Comparison of ENCODE assay signal across 1 cellular context in genomic region chr4:102501176-102501634, GRCh38.
TF ChIP-seq lines count a peak whose summit lies in the region.

Gene NFKB1, plus strand, starts transcription at chr4:102501359. Its CDS starts 24,160 bp downstream, at chr4:102525519.

TF ChIP-seq in K562, 482 proteins besides CTCF, POLR2A, EP300 and RAD21 (continued from another document and continues in another):
- TF ChIP-seq, protein P1, sequence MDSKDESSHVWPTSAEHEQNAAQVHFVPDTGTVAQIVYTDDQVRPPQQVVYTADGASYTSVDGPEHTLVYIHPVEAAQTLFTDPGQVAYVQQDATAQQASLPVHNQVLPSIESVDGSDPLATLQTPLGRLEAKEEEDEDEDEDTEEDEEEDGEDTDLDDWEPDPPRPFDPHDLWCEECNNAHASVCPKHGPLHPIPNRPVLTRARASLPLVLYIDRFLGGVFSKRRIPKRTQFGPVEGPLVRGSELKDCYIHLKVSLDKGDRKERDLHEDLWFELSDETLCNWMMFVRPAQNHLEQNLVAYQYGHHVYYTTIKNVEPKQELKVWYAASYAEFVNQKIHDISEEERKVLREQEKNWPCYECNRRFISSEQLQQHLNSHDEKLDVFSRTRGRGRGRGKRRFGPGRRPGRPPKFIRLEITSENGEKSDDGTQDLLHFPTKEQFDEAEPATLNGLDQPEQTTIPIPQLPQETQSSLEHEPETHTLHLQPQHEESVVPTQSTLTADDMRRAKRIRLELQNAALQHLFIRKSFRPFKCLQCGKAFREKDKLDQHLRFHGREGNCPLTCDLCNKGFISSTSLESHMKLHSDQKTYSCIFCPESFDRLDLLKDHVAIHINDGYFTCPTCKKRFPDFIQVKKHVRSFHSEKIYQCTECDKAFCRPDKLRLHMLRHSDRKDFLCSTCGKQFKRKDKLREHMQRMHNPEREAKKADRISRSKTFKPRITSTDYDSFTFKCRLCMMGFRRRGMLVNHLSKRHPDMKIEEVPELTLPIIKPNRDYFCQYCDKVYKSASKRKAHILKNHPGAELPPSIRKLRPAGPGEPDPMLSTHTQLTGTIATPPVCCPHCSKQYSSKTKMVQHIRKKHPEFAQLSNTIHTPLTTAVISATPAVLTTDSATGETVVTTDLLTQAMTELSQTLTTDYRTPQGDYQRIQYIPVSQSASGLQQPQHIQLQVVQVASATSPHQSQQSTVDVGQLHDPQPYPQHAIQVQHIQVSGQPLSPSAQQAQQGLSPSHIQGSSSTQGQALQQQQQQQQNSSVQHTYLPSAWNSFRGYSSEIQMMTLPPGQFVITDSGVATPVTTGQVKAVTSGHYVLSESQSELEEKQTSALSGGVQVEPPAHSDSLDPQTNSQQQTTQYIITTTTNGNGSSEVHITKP (IDR thresholded peaks at IDR 0.05; ENCODE audit: partially characterized antibody): no peak
- TF ChIP-seq CHD1 (IDR thresholded peaks at IDR 0.05; ENCODE audit: low read length) (peak; percentile 28), GABPA (tag; conservative IDR thresholded peaks at IDR 0.05; ENCODE audit: low read depth) (peak; percentile 77), ZNF239 (CRISPR knock-in tag; IDR thresholded peaks at IDR 0.05) (no peak), ZZZ3 (IDR thresholded peaks at IDR 0.05) (no peak), BMI1 (IDR thresholded peaks at IDR 0.05; ENCODE audit: low read length) (no peak), U2AF1 (optimal IDR thresholded peaks at IDR 0.05; ENCODE audit: low read depth, low read length) (no peak), SOX6 (IDR thresholded peaks at IDR 0.05) (no peak), CSDE1 (IDR thresholded peaks at IDR 0.05) (no peak), ZNF668 (CRISPR knock-in tag; IDR thresholded peaks at IDR 0.05) (no peak), CBX3 (IDR thresholded peaks at IDR 0.05; ENCODE audit: borderline replicate concordance in 1 of 2, low read length in 2 of 2) (no peak), SMC3 (conservative IDR thresholded peaks at IDR 0.05; ENCODE audit: insufficient read depth, low read depth, low read length) (no peak), TAF1 (IDR thresholded peaks at IDR 0.05; ENCODE audit: control insufficient read depth, extremely low read depth, insufficient read depth, low read length, severe bottlenecking) (peak; percentile 1), GATAD2A (IDR thresholded peaks at IDR 0.05) (no peak), FUS (optimal IDR thresholded peaks at IDR 0.05; ENCODE audit: low read depth, low read length) (no peak), YY1 (IDR thresholded peaks at IDR 0.05; ENCODE audit: borderline replicate concordance in 1 of 3, control insufficient read depth in 1 of 3, extremely low read depth in 1 of 3, insufficient read depth in 3 of 3, insufficient read length in 1 of 3, insufficient replicate concordance in 2 of 3, low read depth in 1 of 3, low read length in 2 of 3) (peak in 1 of 3 experiments; percentile 65), ID3 (CRISPR knock-in tag; IDR thresholded peaks at IDR 0.05) (no peak), ID3 (tag; IDR thresholded peaks at IDR 0.05) (no peak), ZBTB26 (CRISPR knock-in tag; IDR thresholded peaks at IDR 0.05) (no peak), PTTG1 (tag; IDR thresholded peaks at IDR 0.05; ENCODE audit: low read depth) (no peak), NR2C2 (CRISPR knock-in tag; IDR thresholded peaks at IDR 0.05) (no peak), NR2C2 (tag; IDR thresholded peaks at IDR 0.05) (0 out of 2 replicates have a peak, but pooled peaks have one; percentile 48), XRCC5 (IDR thresholded peaks at IDR 0.05; ENCODE audit: low read depth, low read length) (no peak), ZFX (CRISPR knock-in tag; IDR thresholded peaks at IDR 0.05) (peak; percentile 80), JUN (IDR thresholded peaks at IDR 0.05; ENCODE audit: borderline replicate concordance, low read depth, low read length) (no peak), JUN (CRISPR knock-in tag; IDR thresholded peaks at IDR 0.05; ENCODE audit: borderline replicate concordance) (no peak; the same call in 1 of the 2 replicates), IFI16 (CRISPR knock-in tag; IDR thresholded peaks at IDR 0.05) (no peak), CXXC5 (CRISPR knock-in tag; IDR thresholded peaks at IDR 0.05) (0 out of 2 replicates have a peak, but pooled peaks have one; percentile 34), ZBTB7A (IDR thresholded peaks at IDR 0.05; ENCODE audit: borderline replicate concordance, control insufficient read depth, low read depth, low read length) (peak; percentile 84; the same call in 1 of the 2 replicates), RBM39 (optimal IDR thresholded peaks at IDR 0.05; ENCODE audit: low read depth, low read length) (no peak), ETV1 (tag; conservative IDR thresholded peaks at IDR 0.05; ENCODE audit: low read depth) (peak; percentile 21; the same call in 1 of the 2 replicates), SRSF7 (optimal IDR thresholded peaks at IDR 0.05; ENCODE audit: low read depth, low read length) (no peak), TOE1 (IDR thresholded peaks at IDR 0.05; ENCODE audit: borderline replicate concordance) (no peak), TOE1 (CRISPR knock-in tag; IDR thresholded peaks at IDR 0.05; ENCODE audit: borderline replicate concordance, low read depth) (no peak), SAP30 (IDR thresholded peaks at IDR 0.05; ENCODE audit: borderline replicate concordance, insufficient read depth, low read depth, low read length, poor library complexity, severe bottlenecking) (no peak), BDP1 (IDR thresholded peaks at IDR 0.05; ENCODE audit: insufficient read depth, insufficient read length) (no peak), RUNX1 (IDR thresholded peaks at IDR 0.05; ENCODE audit: low read depth) (no peak), ARID3A (IDR thresholded peaks at IDR 0.05; ENCODE audit: borderline replicate concordance, low read depth, low read length) (no peak), ERF (CRISPR knock-in tag; IDR thresholded peaks at IDR 0.05) (peak; percentile 48; the same call in 1 of the 2 replicates)
- TF ChIP-seq, protein P2, sequence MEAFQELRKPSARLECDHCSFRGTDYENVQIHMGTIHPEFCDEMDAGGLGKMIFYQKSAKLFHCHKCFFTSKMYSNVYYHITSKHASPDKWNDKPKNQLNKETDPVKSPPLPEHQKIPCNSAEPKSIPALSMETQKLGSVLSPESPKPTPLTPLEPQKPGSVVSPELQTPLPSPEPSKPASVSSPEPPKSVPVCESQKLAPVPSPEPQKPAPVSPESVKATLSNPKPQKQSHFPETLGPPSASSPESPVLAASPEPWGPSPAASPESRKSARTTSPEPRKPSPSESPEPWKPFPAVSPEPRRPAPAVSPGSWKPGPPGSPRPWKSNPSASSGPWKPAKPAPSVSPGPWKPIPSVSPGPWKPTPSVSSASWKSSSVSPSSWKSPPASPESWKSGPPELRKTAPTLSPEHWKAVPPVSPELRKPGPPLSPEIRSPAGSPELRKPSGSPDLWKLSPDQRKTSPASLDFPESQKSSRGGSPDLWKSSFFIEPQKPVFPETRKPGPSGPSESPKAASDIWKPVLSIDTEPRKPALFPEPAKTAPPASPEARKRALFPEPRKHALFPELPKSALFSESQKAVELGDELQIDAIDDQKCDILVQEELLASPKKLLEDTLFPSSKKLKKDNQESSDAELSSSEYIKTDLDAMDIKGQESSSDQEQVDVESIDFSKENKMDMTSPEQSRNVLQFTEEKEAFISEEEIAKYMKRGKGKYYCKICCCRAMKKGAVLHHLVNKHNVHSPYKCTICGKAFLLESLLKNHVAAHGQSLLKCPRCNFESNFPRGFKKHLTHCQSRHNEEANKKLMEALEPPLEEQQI (IDR thresholded peaks at IDR 0.05): no peak
- TF ChIP-seq, protein P3, sequence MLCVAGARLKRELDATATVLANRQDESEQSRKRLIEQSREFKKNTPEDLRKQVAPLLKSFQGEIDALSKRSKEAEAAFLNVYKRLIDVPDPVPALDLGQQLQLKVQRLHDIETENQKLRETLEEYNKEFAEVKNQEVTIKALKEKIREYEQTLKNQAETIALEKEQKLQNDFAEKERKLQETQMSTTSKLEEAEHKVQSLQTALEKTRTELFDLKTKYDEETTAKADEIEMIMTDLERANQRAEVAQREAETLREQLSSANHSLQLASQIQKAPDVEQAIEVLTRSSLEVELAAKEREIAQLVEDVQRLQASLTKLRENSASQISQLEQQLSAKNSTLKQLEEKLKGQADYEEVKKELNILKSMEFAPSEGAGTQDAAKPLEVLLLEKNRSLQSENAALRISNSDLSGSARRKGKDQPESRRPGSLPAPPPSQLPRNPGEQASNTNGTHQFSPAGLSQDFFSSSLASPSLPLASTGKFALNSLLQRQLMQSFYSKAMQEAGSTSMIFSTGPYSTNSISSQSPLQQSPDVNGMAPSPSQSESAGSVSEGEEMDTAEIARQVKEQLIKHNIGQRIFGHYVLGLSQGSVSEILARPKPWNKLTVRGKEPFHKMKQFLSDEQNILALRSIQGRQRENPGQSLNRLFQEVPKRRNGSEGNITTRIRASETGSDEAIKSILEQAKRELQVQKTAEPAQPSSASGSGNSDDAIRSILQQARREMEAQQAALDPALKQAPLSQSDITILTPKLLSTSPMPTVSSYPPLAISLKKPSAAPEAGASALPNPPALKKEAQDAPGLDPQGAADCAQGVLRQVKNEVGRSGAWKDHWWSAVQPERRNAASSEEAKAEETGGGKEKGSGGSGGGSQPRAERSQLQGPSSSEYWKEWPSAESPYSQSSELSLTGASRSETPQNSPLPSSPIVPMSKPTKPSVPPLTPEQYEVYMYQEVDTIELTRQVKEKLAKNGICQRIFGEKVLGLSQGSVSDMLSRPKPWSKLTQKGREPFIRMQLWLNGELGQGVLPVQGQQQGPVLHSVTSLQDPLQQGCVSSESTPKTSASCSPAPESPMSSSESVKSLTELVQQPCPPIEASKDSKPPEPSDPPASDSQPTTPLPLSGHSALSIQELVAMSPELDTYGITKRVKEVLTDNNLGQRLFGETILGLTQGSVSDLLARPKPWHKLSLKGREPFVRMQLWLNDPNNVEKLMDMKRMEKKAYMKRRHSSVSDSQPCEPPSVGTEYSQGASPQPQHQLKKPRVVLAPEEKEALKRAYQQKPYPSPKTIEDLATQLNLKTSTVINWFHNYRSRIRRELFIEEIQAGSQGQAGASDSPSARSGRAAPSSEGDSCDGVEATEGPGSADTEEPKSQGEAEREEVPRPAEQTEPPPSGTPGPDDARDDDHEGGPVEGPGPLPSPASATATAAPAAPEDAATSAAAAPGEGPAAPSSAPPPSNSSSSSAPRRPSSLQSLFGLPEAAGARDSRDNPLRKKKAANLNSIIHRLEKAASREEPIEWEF (CRISPR knock-in tag; IDR thresholded peaks at IDR 0.05): no peak
- TF ChIP-seq, protein P4, sequence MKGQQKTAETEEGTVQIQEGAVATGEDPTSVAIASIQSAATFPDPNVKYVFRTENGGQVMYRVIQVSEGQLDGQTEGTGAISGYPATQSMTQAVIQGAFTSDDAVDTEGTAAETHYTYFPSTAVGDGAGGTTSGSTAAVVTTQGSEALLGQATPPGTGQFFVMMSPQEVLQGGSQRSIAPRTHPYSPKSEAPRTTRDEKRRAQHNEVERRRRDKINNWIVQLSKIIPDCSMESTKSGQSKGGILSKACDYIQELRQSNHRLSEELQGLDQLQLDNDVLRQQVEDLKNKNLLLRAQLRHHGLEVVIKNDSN (CRISPR knock-in tag; IDR thresholded peaks at IDR 0.05): no peak
- TF ChIP-seq, protein P5, sequence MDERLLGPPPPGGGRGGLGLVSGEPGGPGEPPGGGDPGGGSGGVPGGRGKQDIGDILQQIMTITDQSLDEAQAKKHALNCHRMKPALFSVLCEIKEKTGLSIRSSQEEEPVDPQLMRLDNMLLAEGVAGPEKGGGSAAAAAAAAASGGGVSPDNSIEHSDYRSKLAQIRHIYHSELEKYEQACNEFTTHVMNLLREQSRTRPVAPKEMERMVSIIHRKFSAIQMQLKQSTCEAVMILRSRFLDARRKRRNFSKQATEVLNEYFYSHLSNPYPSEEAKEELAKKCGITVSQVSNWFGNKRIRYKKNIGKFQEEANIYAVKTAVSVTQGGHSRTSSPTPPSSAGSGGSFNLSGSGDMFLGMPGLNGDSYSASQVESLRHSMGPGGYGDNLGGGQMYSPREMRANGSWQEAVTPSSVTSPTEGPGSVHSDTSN (CRISPR knock-in tag; IDR thresholded peaks at IDR 0.05; ENCODE audit: low read depth): no peak
- TF ChIP-seq, protein P5 (tag; conservative IDR thresholded peaks at IDR 0.05; ENCODE audit: low read depth): no peak
